ENCODE assay signal across 25 cellular contexts in genomic region chr19:15216363-15216762, GRCh38. TPM values are rescaled to one million over a fixed set of nuclear protein-coding genes. Genes with fewer than 3 reads are reported as not detected.
A peak's percentile ranks its signal among the peaks of the same experiment; 100 is the strongest.
DNase-seq lines count a peak whose midpoint lies in the region; ATAC-seq, FAIRE-seq and TF ChIP-seq lines count a peak whose summit lies in the region.
"Had no signal": no experiment of that assay in that cellular context is flagged by ENCODE, and none has a peak within 500 bp of the region (broad histone marks: within the 10 kb centered on the region; RNA-seq: fewer than 3 reads in every experiment).

No MANE protein-coding gene starts in this region.

- H3K4me3 ChIP-seq in bronchial epithelial cell (ENCODE audit: low read depth, low read length) (no peak overlapping the region), left lung (no peak overlapping the region)
- H3K4me3 ChIP-seq: BLaER1 treated with 17β-estradiol and CSF1 and Interleukin-3, amounts not matched to agents 10 nM and 100 nM; GM23338; HAP-1 had no signal

- H3K27me3 ChIP-seq in bronchial epithelial cell (ENCODE audit: control insufficient read depth, insufficient read depth, low read length), result no peaks in the 10 kb centered on the region
- peaks cover 0 to under 1% of the 10 kb centered on the region in 2 donors for H3K27me3 ChIP-seq in left lung
- H3K27me3 ChIP-seq: BLaER1 treated with 17β-estradiol and CSF1 and Interleukin-3, amounts not matched to agents 10 nM and 100 nM had no signal

- ATAC-seq in left lung (peak; percentile 29), HG03097 (IDR thresholded peaks at IDR 0.05; ENCODE audit: low FRiP score, unreplicated experiment) (no peak)
- ATAC-seq: GM23338 had no signal

- H3K27ac ChIP-seq in left lung, result no peak overlapping the region
- H3K27ac ChIP-seq: 22Rv1; BLaER1 treated with 17β-estradiol and CSF1 and Interleukin-3, amounts not matched to agents 10 nM and 100 nM had no signal

- DNase-seq in DMS53 (lab: John Stamatoyannopoulos, UW) (peak; percentile 76), DMS53 treated with DMSO at 0.1 percent for 48 hours (lab: John Stamatoyannopoulos, UW; ENCODE audit: unreplicated experiment) (no peak), HT-29 (ENCODE audit: low spot score) (peak; percentile 45), bronchial epithelial cell (ENCODE audit: low read depth) (peak; percentile 79), left lung (no peak), NCI-H524 treated with DMSO at 0.1 percent for 48 hours (lab: John Stamatoyannopoulos, UW) (no peak), hippocampal formation (lab: John Stamatoyannopoulos, UW) (no peak)
- DNase-seq: CD8-positive, alpha-beta memory T cell; DND-41; NCI-H1092 treated with DMSO at 0.1 percent for 48 hours; NCI-H1436 treated with DMSO at 0.1 percent for 48 hours; NCI-H1930; NCI-H226; NCI-H510A treated with DMSO at 0.1 percent for 48 hours; NCI-H82; Right ventricle myocardium superior; SW 1271 had no signal

- peaks cover 0 to 21% of the 10 kb centered on the region in 2 donors for H3K4me1 ChIP-seq in left lung
- H3K4me1 ChIP-seq: HAP-1 had no signal

- FAIRE-seq in bronchial epithelial cell (lab: Jason Lieb, UNC), result no peak
- FAIRE-seq: GM12891 had no signal

- no peaks in the 10 kb centered on the region for H3K36me3 ChIP-seq in bronchial epithelial cell (ENCODE audit: control insufficient read depth, insufficient read depth, low read length)
- no peaks in the 10 kb centered on the region for H3K36me3 ChIP-seq in left lung
- H3K36me3 ChIP-seq: BLaER1 treated with 17β-estradiol and CSF1 and Interleukin-3, amounts not matched to agents 10 nM and 100 nM; HAP-1 had no signal

- intact Hi-C loops in left lung (cut with DNase I), result no loop called here

- TF ChIP-seq CTCF in bronchial epithelial cell (IDR thresholded peaks at IDR 0.05; ENCODE audit: insufficient read depth, low read length, severe bottlenecking), result no peak
- no peak for TF ChIP-seq CTCF in left lung (IDR thresholded peaks at IDR 0.05)

- no peaks in the 10 kb centered on the region for H3K9me3 ChIP-seq in left lung
- H3K9me3 ChIP-seq: BLaER1 treated with 17β-estradiol and CSF1 and Interleukin-3, amounts not matched to agents 10 nM and 100 nM; HAP-1 had no signal

RNA-seq across cellular contexts. Expression of gene NOTCH3, which starts 15.6 kb away (rescaled TPM):
- 0.46 and 0.63 TPM in 2 replicates for total RNA-seq in HT-29 (2014; rRNA removed; shearing (Covaris generic))
- total RNA-seq in bronchial epithelial cell (53.2 and 140 TPM in 2 replicates), left lung (10 to 100 TPM; 73.2 to 94.1 TPM)

RNA-seq across cellular contexts. Expression of gene EPHX3, which starts 15.9 kb away (rescaled TPM):
- total RNA-seq in HT-29 (2014; rRNA removed; shearing (Covaris generic)), result 0.26 TPM in 1 of 2 replicates, not detected in the other
- total RNA-seq in bronchial epithelial cell (0.53 and 1.2 TPM in 2 replicates), left lung (1 to 10 TPM; 1.6 to 7.6 TPM)
- total RNA-seq: CD8-positive, alpha-beta memory T cell; G401; LHCN-M2 had no signal

Comparison
In these comparisons a context has a peak if more than half of its experiments do, and no peak if none do; other contexts are left out.
1. DNase-seq: peak in DMS53 (single experiment), HT-29 (single experiment) and bronchial epithelial cell (single experiment); none in DMS53 treated with DMSO at 0.1 percent for 48 hours (single experiment), left lung (0 of 2), NCI-H524 treated with DMSO at 0.1 percent for 48 hours (single experiment) and hippocampal formation (0 of 2).
2. RNA of gene NOTCH3, which starts 15.6 kb away (total RNA-seq): 73.2 to 94.1 TPM in left lung and 53.2 to 140 TPM in bronchial epithelial cell; 0.46 to 0.63 TPM in HT-29; every median in the first group is over 10 times any median in the second.